9 cellular contexts compared by ENCODE assay signal in genomic region chr12:48988030-48988649, GRCh38. TPM values are rescaled to one million over a fixed set of nuclear protein-coding genes. Genes with fewer than 3 reads are reported as not detected.
DNase-seq lines count a peak whose midpoint lies in the region; ATAC-seq and TF ChIP-seq lines count a peak whose summit lies in the region.
"Had no signal": no experiment of that assay in that cellular context is flagged by ENCODE, and none has a peak within 500 bp of the region (broad histone marks: within the 10 kb centered on the region; RNA-seq: fewer than 3 reads in every experiment).

No MANE protein-coding gene starts in this region.

- no peak for TF ChIP-seq POLR2A in heart left ventricle (IDR thresholded peaks at IDR 0.05)
- no peak for TF ChIP-seq POLR2A in sigmoid colon (IDR thresholded peaks at IDR 0.05)

- H3K27ac ChIP-seq in heart left ventricle (no peak overlapping the region), sigmoid colon (no peak overlapping the region)

- CTCF ChIA-PET in Caco-2 (lab: Charles Lee) = interaction anchor here (0.5 to 2.3 kb wide), 23 partner anchors 9 to 172 kb away, joined by 3 to 55 read pairs (median 6); partner anchors contain the start of genes ARF3, DDN, FKBP11 and PRKAG1

- BruUV-seq in Caco-2 (replicated peaks; lab: Mats Ljungman, UMichigan) = no TSS peak

- peaks cover 7% of the 10 kb centered on the region for H3K36me3 Mint-ChIP-seq in Caco-2 (ENCODE audit: insufficient read depth, unreplicated experiment)
- H3K36me3 Mint-ChIP-seq in activated naive CD8-positive, alpha-beta T cell treated with anti-CD3 and anti-CD28 coated beads for 36 hours = no peaks in the 10 kb centered on the region

- in situ Hi-C loops in SK-MEL-5 (cut with HindIII; ENCODE audit: low pct_unique_long_range_greater_than_20kb, low sequenced_read_pairs) (no loop called here), G401 (cut with HindIII; ENCODE audit: low sequenced_read_pairs) (no loop called here)

- DNase-seq in Caco-2 (peak; percentile 67 to 81), SK-MEL-5 (ENCODE audit: low read depth, low spot score) (peak; percentile 74), heart left ventricle (peak in 4 of 5 donors; percentile 63 to 79 (median 66)), sigmoid colon (no peak), G401 (ENCODE audit: low spot score) (no peak)
- DNase-seq in activated naive CD8-positive, alpha-beta T cell treated with anti-CD3 and anti-CD28 coated beads for 36 hours = peak; percentile 68

- no peak overlapping the region for H3K27ac Mint-ChIP-seq in Caco-2 (ENCODE audit: unreplicated experiment)
- no peak overlapping the region for H3K27ac Mint-ChIP-seq in activated naive CD8-positive, alpha-beta T cell treated with anti-CD3 and anti-CD28 coated beads for 36 hours

- no peak overlapping the region for H3K4me3 ChIP-seq in Caco-2 (ENCODE audit: low read depth, low read length)
- no peak overlapping the region for H3K4me3 ChIP-seq in heart left ventricle
- no peak overlapping the region for H3K4me3 ChIP-seq in sigmoid colon

- no peaks in the 10 kb centered on the region for H3K36me3 ChIP-seq in Caco-2 (ENCODE audit: control insufficient read depth, insufficient read depth, low read length)
- no peaks in the 10 kb centered on the region for H3K36me3 ChIP-seq in heart left ventricle
- H3K36me3 ChIP-seq in sigmoid colon = no peaks in the 10 kb centered on the region

- H3K4me1 Mint-ChIP-seq in Caco-2 (ENCODE audit: low read depth, unreplicated experiment) = no peaks in the 10 kb centered on the region
- H3K4me1 Mint-ChIP-seq in activated naive CD8-positive, alpha-beta T cell treated with anti-CD3 and anti-CD28 coated beads for 36 hours = peaks cover 3% of the 10 kb centered on the region

- 27 to 33% (median 30%) methylated on average over 16 of the region's 16 CpGs for whole genome bisulfite sequencing in heart left ventricle, 4 donors
- WGBS in sigmoid colon, 2 donors = 22 to 29% methylated on average over 16 of the region's 16 CpGs

- H3K4me1 ChIP-seq in Caco-2 (no peaks in the 10 kb centered on the region), heart left ventricle (peaks cover 0 to 17% (median 4%) of the 10 kb centered on the region in 12 donors), sigmoid colon (no peaks in the 10 kb centered on the region)

- H3K9me3 Mint-ChIP-seq in Caco-2 (ENCODE audit: unreplicated experiment) = no peaks in the 10 kb centered on the region
- no peaks in the 10 kb centered on the region for H3K9me3 Mint-ChIP-seq in activated naive CD8-positive, alpha-beta T cell treated with anti-CD3 and anti-CD28 coated beads for 36 hours

- no peak overlapping the region for H3K4me3 Mint-ChIP-seq in Caco-2 (ENCODE audit: unreplicated experiment)
- no peak overlapping the region for H3K4me3 Mint-ChIP-seq in activated naive CD8-positive, alpha-beta T cell treated with anti-CD3 and anti-CD28 coated beads for 36 hours

- TF ChIP-seq EP300 in sigmoid colon (IDR thresholded peaks at IDR 0.05) = no peak

- H3K9me3 ChIP-seq in Caco-2 (no peaks in the 10 kb centered on the region), heart left ventricle (no peaks in the 10 kb centered on the region), sigmoid colon (no peaks in the 10 kb centered on the region)

- ATAC-seq in HG02642 (IDR thresholded peaks at IDR 0.05; ENCODE audit: poor library complexity, unreplicated experiment) = peak; percentile 60
- peak; percentile 35 to 57 (median 49) for ATAC-seq in heart left ventricle
- ATAC-seq in GM18502 (IDR thresholded peaks at IDR 0.05; ENCODE audit: poor library complexity, unreplicated experiment) = no peak

- intact Hi-C loops in Caco-2 (cut with micrococcal nuclease; ENCODE audit: unreplicated experiment) (no loop called here), heart left ventricle (cut with DNase I) (loop anchor here in 4 of 10 donors (5.0 to 10.0 kb wide), 3 partner anchors 66 to 136 kb away; partner anchors contain the start of gene DDX23 (in 3 of the 4)), sigmoid colon (cut with DNase I) (no loop called here)

- no peaks in the 10 kb centered on the region; the same call in 1 of the 2 replicates for H3K27me3 ChIP-seq in Caco-2 (replicated peaks; ENCODE audit: control insufficient read depth, insufficient read depth, low read length)
- peaks cover 0 to 71% (median 8%) of the 10 kb centered on the region in 9 donors for H3K27me3 ChIP-seq in heart left ventricle
- H3K27me3 ChIP-seq in sigmoid colon = peaks cover 12 to 91% (median 34%) of the 10 kb centered on the region in 3 donors

- TF ChIP-seq CTCF in Caco-2 (IDR thresholded peaks at IDR 0.05; ENCODE audit: insufficient read depth in 1 of 2, low read depth in 1 of 2, low read length in 1 of 2, severe bottlenecking in 1 of 2, unreplicated experiment in 1 of 2) (peak; percentile 87 to 89), heart left ventricle (IDR thresholded peaks at IDR 0.05) (peak; percentile 67 to 92 (median 80)), sigmoid colon (IDR thresholded peaks at IDR 0.05) (peak; percentile 20 to 71 (median 52))

- POLR2A ChIA-PET in Caco-2 (lab: Charles Lee) = interaction anchor here (0.5 to 1.1 kb wide), 4 partner anchors 10 to 136 kb away, joined by 3 to 7 read pairs (median 4); partner anchors contain the start of genes ARF3 and DDX23

- peaks cover 18% of the 10 kb centered on the region for H3K27me3 Mint-ChIP-seq in Caco-2 (ENCODE audit: insufficient read depth, unreplicated experiment)
- H3K27me3 Mint-ChIP-seq in activated naive CD8-positive, alpha-beta T cell treated with anti-CD3 and anti-CD28 coated beads for 36 hours = peaks cover 52% of the 10 kb centered on the region

RNA-seq across cellular contexts. Expression of gene WNT1, which starts 10.0 kb away (rescaled TPM):
- total RNA-seq in Caco-2 (2022) (0.63 TPM in 1 of 2 replicates, not detected in the other), heart left ventricle (under 1 TPM in 1 of 9 donors, not detected in 8; 0.29 TPM), sigmoid colon (not detected)
- not detected in 2 replicates for total RNA-seq in SK-MEL-5 (2014; rRNA removed; shearing (Covaris generic))
- not detected in 2 replicates for polyA plus RNA-seq in SK-MEL-5 (2015; cell fraction: cytosol; rRNA removed)
- polyA plus RNA-seq in SK-MEL-5 (2015; cell fraction: nucleus; rRNA removed) = not detected in 2 replicates
- total RNA-seq in activated naive CD8-positive, alpha-beta T cell treated with anti-CD3 and anti-CD28 coated beads for 36 hours = not detected
- polyA plus RNA-seq in heart left ventricle (not detected), sigmoid colon (under 1 TPM in 1 of 3 donors, not detected in 2; 0.10 TPM)
- total RNA-seq in G401 (2014; rRNA removed; shearing (Covaris generic)) = not detected in 2 replicates
- total RNA-seq: skeletal muscle tissue had no signal

RNA-seq across cellular contexts. Expression of gene DDN, which starts 11.0 kb away (rescaled TPM):
- total RNA-seq in Caco-2 (2022) = 1.7 and 1.9 TPM in 2 replicates
- 0.03 TPM in 1 of 2 replicates, not detected in the other for total RNA-seq in SK-MEL-5 (2014; rRNA removed; shearing (Covaris generic))
- 0.06 and 0.14 TPM in 2 replicates for polyA plus RNA-seq in SK-MEL-5 (2015; cell fraction: cytosol; rRNA removed)
- 1.2 and 1.6 TPM in 2 replicates for polyA plus RNA-seq in SK-MEL-5 (2015; cell fraction: nucleus; rRNA removed)
- 1 to 10 TPM; 1.3 to 1.4 TPM for total RNA-seq in activated naive CD8-positive, alpha-beta T cell treated with anti-CD3 and anti-CD28 coated beads for 36 hours
- 1 to 10 TPM in 4 of 9 donors, under 1 TPM in 5; 0.40 to 2.8 (median 0.95) TPM for total RNA-seq in heart left ventricle
- polyA plus RNA-seq in heart left ventricle = under 1 TPM; 0.42 to 0.91 TPM
- under 1 TPM in 1 of 4 donors, not detected in 3; 0.14 TPM for total RNA-seq in sigmoid colon
- under 1 TPM in 2 of 3 donors, not detected in 1; 0.60 to 0.69 TPM for polyA plus RNA-seq in sigmoid colon
- total RNA-seq in G401 (2014; rRNA removed; shearing (Covaris generic)) = 2.3 and 5.2 TPM in 2 replicates

RNA-seq across cellular contexts. Expression of gene WNT10B, which starts 16.6 kb away (rescaled TPM):
- total RNA-seq in Caco-2 (2022) (4.2 and 4.4 TPM in 2 replicates), heart left ventricle (1 to 10 TPM in 1 of 9 donors, under 1 TPM in 7, not detected in 1; 0.12 to 1.3 (median 0.22) TPM), sigmoid colon (under 1 TPM in 3 of 4 donors, not detected in 1; 0.28 to 0.49 (median 0.36) TPM)
- 3.4 and 5.1 TPM in 2 replicates for total RNA-seq in SK-MEL-5 (2014; rRNA removed; shearing (Covaris generic))
- polyA plus RNA-seq in SK-MEL-5 (2015; cell fraction: cytosol; rRNA removed) = 9.8 and 11.2 TPM in 2 replicates
- 3.0 and 4.6 TPM in 2 replicates for polyA plus RNA-seq in SK-MEL-5 (2015; cell fraction: nucleus; rRNA removed)
- total RNA-seq in activated naive CD8-positive, alpha-beta T cell treated with anti-CD3 and anti-CD28 coated beads for 36 hours = under 1 TPM; 0.24 to 0.39 TPM
- polyA plus RNA-seq in heart left ventricle (under 1 TPM; 0.08 to 0.28 TPM), sigmoid colon (1 to 10 TPM in 1 of 3 donors, not detected in 2; 1.0 TPM)
- total RNA-seq in G401 (2014; rRNA removed; shearing (Covaris generic)) = 3.9 and 10.1 TPM in 2 replicates

RNA-seq across cellular contexts. Expression of gene PRKAG1, which starts 30.4 kb away (rescaled TPM):
- 60.3 and 61.4 TPM in 2 replicates for total RNA-seq in Caco-2 (2022)
- total RNA-seq in SK-MEL-5 (2014; rRNA removed; shearing (Covaris generic)) = 115 and 133 TPM in 2 replicates
- polyA plus RNA-seq in SK-MEL-5 (2015; cell fraction: cytosol; rRNA removed) = 102 and 119 TPM in 2 replicates
- 81.9 and 91.3 TPM in 2 replicates for polyA plus RNA-seq in SK-MEL-5 (2015; cell fraction: nucleus; rRNA removed)
- total RNA-seq in activated naive CD8-positive, alpha-beta T cell treated with anti-CD3 and anti-CD28 coated beads for 36 hours = 10 to 100 TPM; 57.9 to 60.9 TPM
- 100 to 1,000 TPM in 2 of 9 donors, 10 to 100 TPM in 7; 72.0 to 107 (median 98.6) TPM for total RNA-seq in heart left ventricle
- 10 to 100 TPM; 91.5 to 93.5 TPM for polyA plus RNA-seq in heart left ventricle
- 10 to 100 TPM; 49.6 to 71.3 (median 60.0) TPM for total RNA-seq in sigmoid colon
- polyA plus RNA-seq in sigmoid colon = 10 to 100 TPM; 48.6 to 71.2 (median 61.3) TPM
- 63.5 and 71.2 TPM in 2 replicates for total RNA-seq in G401 (2014; rRNA removed; shearing (Covaris generic))

RNA-seq across cellular contexts. Expression of gene ARF3, which starts 30.9 kb away (rescaled TPM):
- total RNA-seq in Caco-2 (2022) = 249 and 257 TPM in 2 replicates
- 92.3 and 95.8 TPM in 2 replicates for total RNA-seq in SK-MEL-5 (2014; rRNA removed; shearing (Covaris generic))
- 169 and 225 TPM in 2 replicates for polyA plus RNA-seq in SK-MEL-5 (2015; cell fraction: cytosol; rRNA removed)
- 61.2 and 62.2 TPM in 2 replicates for polyA plus RNA-seq in SK-MEL-5 (2015; cell fraction: nucleus; rRNA removed)
- total RNA-seq in activated naive CD8-positive, alpha-beta T cell treated with anti-CD3 and anti-CD28 coated beads for 36 hours = 10 to 100 TPM; 81.8 to 82.5 TPM
- total RNA-seq in heart left ventricle = 100 to 1,000 TPM in 1 of 9 donors, 10 to 100 TPM in 8; 35.8 to 130 (median 54.0) TPM
- 10 to 100 TPM; 40.1 to 61.5 TPM for polyA plus RNA-seq in heart left ventricle
- 10 to 100 TPM; 37.9 to 61.0 (median 49.3) TPM for total RNA-seq in sigmoid colon
- polyA plus RNA-seq in sigmoid colon = 100 to 1,000 TPM in 2 of 3 donors, 10 to 100 TPM in 1; 87.7 to 161 (median 132) TPM
- total RNA-seq in G401 (2014; rRNA removed; shearing (Covaris generic)) = 118 and 141 TPM in 2 replicates

Comparison
In these comparisons a context has a peak if more than half of its experiments do, and no peak if none do; other contexts are left out.
1. DNase-seq: peak in Caco-2 (2 of 2), SK-MEL-5 (single experiment), activated naive CD8-positive, alpha-beta T cell treated with anti-CD3 and anti-CD28 coated beads for 36 hours (single experiment) and heart left ventricle (4 of 5); none in sigmoid colon (single experiment) and G401 (single experiment).
2. Peak in every context shown above with its lines, with median percentiles within 50 percentile points of each other: CTCF ChIP-seq.